In the genomic region with DNA sequence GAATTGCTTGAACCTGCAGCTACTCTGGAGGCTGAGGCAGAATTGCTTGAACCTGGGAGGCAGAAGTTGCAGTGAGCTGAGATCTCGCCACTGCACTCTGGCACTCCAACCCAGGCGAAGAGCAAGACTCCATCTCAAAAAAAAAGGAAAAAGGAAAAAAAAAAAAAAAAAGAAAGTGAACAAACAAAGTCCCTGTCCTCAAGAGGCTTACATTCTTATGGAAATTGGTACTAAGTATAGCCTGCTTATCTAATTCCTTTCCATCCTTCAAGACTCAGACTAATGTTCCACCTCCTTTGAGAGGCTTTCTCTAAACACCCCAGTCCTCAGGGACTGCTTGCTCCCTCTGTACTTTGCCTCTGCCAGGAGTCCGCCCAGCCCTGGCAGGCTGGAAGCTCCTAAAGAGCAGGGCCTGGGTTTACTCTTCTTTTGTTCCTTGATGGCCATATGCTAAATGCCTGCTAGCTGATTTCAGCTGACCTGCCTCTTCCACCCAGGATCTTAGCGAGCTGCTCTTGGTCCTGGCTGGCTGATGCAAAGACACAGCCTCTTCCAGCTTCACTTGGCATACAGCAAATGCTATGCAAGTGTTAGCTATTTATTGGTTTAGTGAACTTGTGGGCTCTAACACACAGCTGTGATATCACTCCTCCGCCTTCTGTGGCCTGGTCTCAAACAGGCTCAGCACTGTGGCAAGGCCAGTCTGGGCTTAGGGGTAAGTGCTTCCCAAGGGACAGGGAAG, we compare ENCODE assay signal across 9 cellular contexts. TPM values are rescaled to one million over a fixed set of nuclear protein-coding genes. Genes with fewer than 3 reads are reported as not detected.
DNase-seq lines count a peak whose midpoint lies in the region; ATAC-seq and FAIRE-seq lines count a peak whose summit lies in the region.
"Had no signal": no experiment of that assay in that cellular context is flagged by ENCODE, and none has a peak within 500 bp of the region (broad histone marks: within the 10 kb centered on the region; RNA-seq: fewer than 3 reads in every experiment).

No MANE protein-coding gene starts in this region.

- intact Hi-C loops in left ventricle myocardium superior (cut with micrococcal nuclease) = no loop called here

- H3K9me2 ChIP-seq in GM23248 (ENCODE audit: insufficient read depth) = no peaks in the 10 kb centered on the region

- ATAC-seq in left ventricle myocardium superior (peak; percentile 52), HG03108 (IDR thresholded peaks at IDR 0.05; ENCODE audit: unreplicated experiment) (no peak), GM21529 (IDR thresholded peaks at IDR 0.05; ENCODE audit: unreplicated experiment) (no peak), GM19463 (IDR thresholded peaks at IDR 0.05; ENCODE audit: unreplicated experiment) (no peak)

- peak overlapping the region; percentile 58 for H3K4me2 ChIP-seq in GM23248 (ENCODE audit: unreplicated experiment)

- peaks cover 23% of the 10 kb centered on the region for H3F3A ChIP-seq in GM23248 (ENCODE audit: insufficient read depth)

- H3K9ac ChIP-seq in GM23248 (peak overlapping the region; percentile 77), adipocyte (ENCODE audit: low read length) (peak overlapping the region; percentile 72)

- H3K4me1 ChIP-seq in GM23248 (ENCODE audit: insufficient read depth) = peaks cover 21% of the 10 kb centered on the region
- H3K4me1 ChIP-seq in adipocyte (ENCODE audit: control insufficient read depth, insufficient read depth, low read length) = peaks cover 61% of the 10 kb centered on the region
- H3K4me1 ChIP-seq in small intestine (ENCODE audit: control insufficient read depth in 2 of 2, insufficient read depth in 1 of 2, low read depth in 1 of 2, low read length in 1 of 2) = peaks cover 9 to 29% of the 10 kb centered on the region in 2 donors

- no peaks in the 10 kb centered on the region for H3K36me3 ChIP-seq in GM23248 (ENCODE audit: low read depth)
- no peaks in the 10 kb centered on the region for H3K36me3 ChIP-seq in adipocyte (ENCODE audit: control insufficient read depth, insufficient read depth, low read length, severe bottlenecking)
- no peaks in the 10 kb centered on the region for H3K36me3 ChIP-seq in small intestine (ENCODE audit: control insufficient read depth in 2 of 2, insufficient read depth in 2 of 2, low read length in 2 of 2)

- peak overlapping the region; percentile 17 for H2AFZ ChIP-seq in GM23248

- H3K27me3 ChIP-seq in GM23248 (replicated peaks; ENCODE audit: insufficient read depth) = no peaks in the 10 kb centered on the region
- no peaks in the 10 kb centered on the region for H3K27me3 ChIP-seq in adipocyte (replicated peaks; ENCODE audit: control insufficient read depth, insufficient read depth, low read length)
- no peaks in the 10 kb centered on the region for H3K27me3 ChIP-seq in small intestine (ENCODE audit: control insufficient read depth in 2 of 2, insufficient read depth in 2 of 2, low read length in 2 of 2)

- 53 to 57% methylated on average over 5 of the region's 5 CpGs for WGBS in GM23248 (ENCODE audit: low coverage in 1 of 2, low lambda C conversion rate in 2 of 2, missing lambda C conversion rate in 2 of 2), 2 experiments
- WGBS in small intestine, 3 donors = 56 to 70% (median 63%) methylated on average over 5 of the region's 5 CpGs

- peaks cover 95% of the 10 kb centered on the region for H3K79me2 ChIP-seq in GM23248 (ENCODE audit: insufficient read depth)

- DNase-seq in GM23248 (peak; percentile 82), adipocyte (ENCODE audit: low read depth) (peak; percentile 72), left ventricle myocardium superior (no peak), small intestine (peak; percentile 77), frontal cortex (ENCODE audit: low spot score in 2 of 2) (no peak)
- DNase-seq: NCI-H2081 treated with DMSO at 0.1 percent for 48 hours had no signal

- peak overlapping the region; percentile 91 for H3K27ac ChIP-seq in GM23248
- peak overlapping the region; percentile 79 to 82 for H3K27ac ChIP-seq in small intestine (ENCODE audit: low read depth in 1 of 2, low read length in 1 of 2)

- FAIRE-seq in small intestine (lab: Jason Lieb, UNC) (no peak), frontal cortex (lab: Jason Lieb, UNC) (no peak)

- no peaks in the 10 kb centered on the region for H3K9me3 ChIP-seq in GM23248 (ENCODE audit: low read depth)
- H3K9me3 ChIP-seq in adipocyte (ENCODE audit: control insufficient read depth, low read length) = no peaks in the 10 kb centered on the region
- H3K9me3 ChIP-seq in small intestine (ENCODE audit: control insufficient read depth, low read depth) = no peaks in the 10 kb centered on the region

- H3K4me3 ChIP-seq in GM23248 = peak overlapping the region; percentile 35
- peak overlapping the region; percentile 44 for H3K4me3 ChIP-seq in adipocyte (ENCODE audit: low read length)
- no peak overlapping the region for H3K4me3 ChIP-seq in small intestine (ENCODE audit: low read depth in 1 of 2, low read length in 2 of 2)

- no peaks in the 10 kb centered on the region for H4K20me1 ChIP-seq in GM23248 (ENCODE audit: insufficient read depth)

- in situ Hi-C loops in GM23248 (cut with MboI) = no loop called here

RNA-seq across cellular contexts. Expression of a gene that starts 9.8 kb away (rescaled TPM):
- 8.5 and 12.9 TPM in 2 replicates for total RNA-seq in GM23248 (2014; rRNA removed; shearing (Covaris generic))
- polyA plus RNA-seq in GM23248 (2016; fragmentation: Nextera tagmentation; extraction: Ambion mirVana) = 20.0 and 23.7 TPM in 2 replicates
- total RNA-seq in left ventricle myocardium superior = 23.1 TPM
- 10 to 100 TPM; 40.2 to 41.3 (median 41.2) TPM for polyA plus RNA-seq in small intestine
- total RNA-seq in frontal cortex = 2.0 TPM

Comparison
In these comparisons a context has a peak if more than half of its experiments do, and no peak if none do; other contexts are left out.
1. DNase-seq: peak in GM23248 (single experiment), adipocyte (single experiment) and small intestine (single experiment); none in left ventricle myocardium superior (single experiment) and frontal cortex (0 of 2).
2. H3K4me3 ChIP-seq: peak in GM23248 (single experiment) and adipocyte (single experiment); none in small intestine (0 of 2).